In the genomic region with DNA sequence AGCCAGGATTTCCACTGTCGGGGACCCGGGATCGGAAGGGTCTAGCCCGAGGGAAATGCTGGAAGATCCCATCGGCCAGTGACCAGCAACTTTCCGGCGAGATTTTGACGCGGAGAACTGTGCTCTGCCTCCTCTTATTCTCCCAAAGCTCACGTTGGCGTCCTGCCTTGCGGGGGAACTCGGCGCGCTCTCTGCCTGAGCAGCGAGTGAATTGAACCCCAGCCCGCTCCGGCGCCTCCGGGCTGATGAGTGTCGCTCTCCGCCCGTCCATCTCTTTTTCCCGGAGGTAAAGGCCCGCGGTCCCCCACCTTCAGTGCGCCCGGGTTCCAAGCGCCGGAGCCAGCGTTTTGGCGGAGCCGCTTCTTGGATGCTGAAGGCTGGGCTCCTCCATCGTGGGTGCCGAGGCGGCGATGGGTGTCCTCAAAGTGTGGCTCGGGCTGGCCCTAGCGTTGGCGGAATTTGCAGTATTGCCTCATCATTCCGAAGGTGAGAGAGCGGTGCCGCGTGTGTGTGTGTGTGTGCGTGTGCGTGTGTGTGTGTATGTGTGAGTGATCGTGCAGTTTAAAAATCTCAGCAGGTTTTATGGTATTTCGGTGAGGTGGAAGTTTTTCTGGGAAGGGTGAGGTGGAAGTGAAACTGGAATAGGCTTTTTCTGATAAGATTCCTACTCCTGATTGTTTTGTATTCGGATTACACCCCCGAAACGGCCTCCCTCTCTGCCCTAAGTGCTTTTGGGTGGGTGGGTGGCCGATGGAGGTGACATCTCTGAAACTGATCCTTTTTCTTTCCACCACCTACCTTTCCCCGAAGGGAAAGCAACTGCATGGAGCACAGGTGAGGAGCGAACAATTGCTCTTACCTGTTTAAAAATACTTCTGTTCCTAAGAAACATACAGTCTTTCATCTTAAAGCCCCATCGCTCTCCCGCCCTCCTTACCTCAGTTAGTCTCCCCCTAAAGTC, we compare ENCODE assay signal across 1 cellular context.
TF ChIP-seq lines count a peak whose summit lies in the region.

No MANE protein-coding gene starts in this region.

TF ChIP-seq in HepG2, 621 proteins besides CTCF, POLR2A, EP300 and RAD21 (continued from another document and continues in another):
- TF ChIP-seq, protein P1, sequence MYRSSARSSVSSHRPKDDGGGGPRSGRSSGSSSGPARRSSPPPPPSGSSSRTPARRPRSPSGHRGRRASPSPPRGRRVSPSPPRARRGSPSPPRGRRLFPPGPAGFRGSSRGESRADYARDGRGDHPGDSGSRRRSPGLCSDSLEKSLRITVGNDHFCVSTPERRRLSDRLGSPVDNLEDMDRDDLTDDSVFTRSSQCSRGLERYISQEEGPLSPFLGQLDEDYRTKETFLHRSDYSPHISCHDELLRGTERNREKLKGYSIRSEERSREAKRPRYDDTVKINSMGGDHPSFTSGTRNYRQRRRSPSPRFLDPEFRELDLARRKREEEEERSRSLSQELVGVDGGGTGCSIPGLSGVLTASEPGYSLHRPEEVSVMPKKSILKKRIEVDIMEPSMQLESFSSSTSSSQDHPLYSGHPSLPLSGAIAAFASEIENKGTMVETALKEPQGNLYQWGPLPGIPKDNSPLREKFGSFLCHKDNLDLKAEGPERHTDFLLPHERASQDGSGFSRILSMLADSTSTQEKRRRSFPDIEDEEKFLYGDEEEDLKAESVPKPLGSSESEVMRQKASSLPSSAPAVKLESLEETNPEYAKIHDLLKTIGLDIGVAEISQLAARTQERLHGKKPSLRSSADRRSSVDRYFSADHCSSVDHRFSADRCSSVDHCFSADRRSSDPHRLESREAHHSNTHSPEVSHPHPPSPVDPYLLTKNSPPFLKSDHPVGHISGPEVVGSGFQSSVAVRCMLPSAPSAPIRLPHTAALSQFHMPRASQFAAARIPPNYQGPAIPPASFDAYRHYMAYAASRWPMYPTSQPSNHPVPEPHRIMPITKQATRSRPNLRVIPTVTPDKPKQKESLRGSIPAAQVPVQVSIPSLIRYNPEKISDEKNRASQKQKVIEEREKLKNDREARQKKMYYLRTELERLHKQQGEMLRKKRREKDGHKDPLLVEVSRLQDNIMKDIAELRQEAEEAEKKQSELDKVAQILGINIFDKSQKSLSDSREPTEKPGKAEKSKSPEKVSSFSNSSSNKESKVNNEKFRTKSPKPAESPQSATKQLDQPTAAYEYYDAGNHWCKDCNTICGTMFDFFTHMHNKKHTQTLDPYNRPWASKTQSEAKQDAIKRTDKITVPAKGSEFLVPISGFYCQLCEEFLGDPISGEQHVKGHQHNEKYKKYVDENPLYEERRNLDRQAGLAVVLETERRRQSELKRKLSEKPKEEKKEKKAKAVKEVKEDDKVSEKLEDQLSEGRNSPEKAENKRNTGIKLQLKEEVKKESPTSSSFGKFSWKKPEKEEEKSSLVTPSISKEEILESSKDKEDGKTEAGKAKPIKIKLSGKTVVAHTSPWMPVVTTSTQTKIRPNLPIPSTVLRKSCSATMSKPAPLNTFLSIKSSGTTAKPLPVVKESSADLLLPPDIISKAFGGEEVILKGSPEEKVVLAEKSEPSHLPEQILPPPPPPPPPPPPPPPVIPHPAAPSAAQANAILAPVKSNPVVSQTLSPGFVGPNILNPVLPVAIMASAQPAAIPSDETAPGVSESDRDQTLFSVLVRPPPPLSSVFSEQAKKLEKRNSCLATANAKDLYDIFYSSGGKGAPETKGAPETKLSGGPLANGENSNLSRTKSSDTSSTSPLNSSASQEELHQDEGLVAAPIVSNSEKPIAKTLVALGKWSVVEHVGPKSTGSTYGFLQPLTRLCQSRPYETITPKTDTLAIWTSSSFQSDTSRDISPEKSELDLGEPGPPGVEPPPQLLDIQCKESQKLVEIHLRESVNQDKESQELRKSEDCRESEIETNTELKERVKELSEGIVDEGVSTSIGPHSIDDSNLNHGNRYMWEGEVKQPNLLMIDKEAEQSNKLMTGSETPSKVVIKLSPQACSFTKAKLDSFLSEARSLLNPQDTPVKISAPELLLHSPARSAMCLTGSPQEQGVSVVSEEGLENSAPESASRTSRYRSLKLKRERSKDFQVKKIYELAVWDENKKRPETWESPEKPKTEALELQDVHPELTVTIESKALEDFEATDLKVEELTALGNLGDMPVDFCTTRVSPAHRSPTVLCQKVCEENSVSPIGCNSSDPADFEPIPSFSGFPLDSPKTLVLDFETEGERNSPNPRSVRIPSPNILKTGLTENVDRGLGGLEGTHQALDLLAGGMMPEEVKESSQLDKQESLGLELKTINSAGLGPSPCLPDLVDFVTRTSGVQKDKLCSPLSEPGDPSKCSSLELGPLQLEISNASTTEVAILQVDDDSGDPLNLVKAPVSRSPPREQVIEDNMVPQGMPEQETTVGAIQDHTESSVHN (CRISPR knock-in tag; IDR thresholded peaks at IDR 0.05): 0 out of 2 replicates have a peak, but pooled peaks have one; percentile 30
- TF ChIP-seq MXI1 (IDR thresholded peaks at IDR 0.05; ENCODE audit: borderline replicate concordance, low read depth, low read length) (peak; percentile 8; the same call in 2 of the 3 replicates), POLR2AphosphoS5 (IDR thresholded peaks at IDR 0.05; ENCODE audit: low read depth, low read length) (peak; percentile 34; the same call in 1 of the 2 replicates), EHMT2 (IDR thresholded peaks at IDR 0.05; ENCODE audit: borderline replicate concordance, low read depth, low read length) (0 out of 2 replicates have a peak, but pooled peaks have one; percentile 29), TGIF2 (CRISPR knock-in tag; IDR thresholded peaks at IDR 0.05) (no peak), FOXA1 (IDR thresholded peaks at IDR 0.05) (no peak), FOXA1 (CRISPR knock-in tag; IDR thresholded peaks at IDR 0.05) (no peak), HES4 (CRISPR knock-in tag; IDR thresholded peaks at IDR 0.05; ENCODE audit: borderline replicate concordance) (0 out of 2 replicates have a peak, but pooled peaks have one; percentile 3), ZNF292 (CRISPR knock-in tag; IDR thresholded peaks at IDR 0.05; ENCODE audit: borderline replicate concordance, low read depth) (peak; percentile 67; the same call in 1 of the 2 replicates), NFE2L1 (CRISPR knock-in tag; IDR thresholded peaks at IDR 0.05; ENCODE audit: borderline replicate concordance) (no peak), ZNF552 (CRISPR knock-in tag; IDR thresholded peaks at IDR 0.05; ENCODE audit: borderline replicate concordance) (0 out of 2 replicates have a peak, but pooled peaks have one; percentile 25), ZNF564 (CRISPR knock-in tag; IDR thresholded peaks at IDR 0.05) (0 out of 2 replicates have a peak, but pooled peaks have one; percentile 31), ZNF430 (CRISPR knock-in tag; IDR thresholded peaks at IDR 0.05) (peak; percentile 16; the same call in 1 of the 2 replicates), ZNF317 (CRISPR knock-in tag; IDR thresholded peaks at IDR 0.05) (0 out of 2 replicates have a peak, but pooled peaks have one; percentile 19), ZNF546 (CRISPR knock-in tag; conservative IDR thresholded peaks at IDR 0.05) (peak; percentile 66; the same call in 1 of the 2 replicates), NAIF1 (CRISPR knock-in tag; IDR thresholded peaks at IDR 0.05; ENCODE audit: borderline replicate concordance) (0 out of 2 replicates have a peak, but pooled peaks have one; percentile 30), FOXA3 (CRISPR knock-in tag; IDR thresholded peaks at IDR 0.05) (no peak), PHF8 (CRISPR knock-in tag; IDR thresholded peaks at IDR 0.05) (peak; percentile 8)
- TF ChIP-seq, protein P2, sequence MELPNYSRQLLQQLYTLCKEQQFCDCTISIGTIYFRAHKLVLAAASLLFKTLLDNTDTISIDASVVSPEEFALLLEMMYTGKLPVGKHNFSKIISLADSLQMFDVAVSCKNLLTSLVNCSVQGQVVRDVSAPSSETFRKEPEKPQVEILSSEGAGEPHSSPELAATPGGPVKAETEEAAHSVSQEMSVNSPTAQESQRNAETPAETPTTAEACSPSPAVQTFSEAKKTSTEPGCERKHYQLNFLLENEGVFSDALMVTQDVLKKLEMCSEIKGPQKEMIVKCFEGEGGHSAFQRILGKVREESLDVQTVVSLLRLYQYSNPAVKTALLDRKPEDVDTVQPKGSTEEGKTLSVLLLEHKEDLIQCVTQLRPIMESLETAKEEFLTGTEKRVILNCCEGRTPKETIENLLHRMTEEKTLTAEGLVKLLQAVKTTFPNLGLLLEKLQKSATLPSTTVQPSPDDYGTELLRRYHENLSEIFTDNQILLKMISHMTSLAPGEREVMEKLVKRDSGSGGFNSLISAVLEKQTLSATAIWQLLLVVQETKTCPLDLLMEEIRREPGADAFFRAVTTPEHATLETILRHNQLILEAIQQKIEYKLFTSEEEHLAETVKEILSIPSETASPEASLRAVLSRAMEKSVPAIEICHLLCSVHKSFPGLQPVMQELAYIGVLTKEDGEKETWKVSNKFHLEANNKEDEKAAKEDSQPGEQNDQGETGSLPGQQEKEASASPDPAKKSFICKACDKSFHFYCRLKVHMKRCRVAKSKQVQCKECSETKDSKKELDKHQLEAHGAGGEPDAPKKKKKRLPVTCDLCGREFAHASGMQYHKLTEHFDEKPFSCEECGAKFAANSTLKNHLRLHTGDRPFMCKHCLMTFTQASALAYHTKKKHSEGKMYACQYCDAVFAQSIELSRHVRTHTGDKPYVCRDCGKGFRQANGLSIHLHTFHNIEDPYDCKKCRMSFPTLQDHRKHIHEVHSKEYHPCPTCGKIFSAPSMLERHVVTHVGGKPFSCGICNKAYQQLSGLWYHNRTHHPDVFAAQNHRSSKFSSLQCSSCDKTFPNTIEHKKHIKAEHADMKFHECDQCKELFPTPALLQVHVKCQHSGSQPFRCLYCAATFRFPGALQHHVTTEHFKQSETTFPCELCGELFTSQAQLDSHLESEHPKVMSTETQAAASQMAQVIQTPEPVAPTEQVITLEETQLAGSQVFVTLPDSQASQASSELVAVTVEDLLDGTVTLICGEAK (IDR thresholded peaks at IDR 0.05): no peak
- TF ChIP-seq, protein P2 (CRISPR knock-in tag; IDR thresholded peaks at IDR 0.05): no peak
- TF ChIP-seq, protein P3, sequence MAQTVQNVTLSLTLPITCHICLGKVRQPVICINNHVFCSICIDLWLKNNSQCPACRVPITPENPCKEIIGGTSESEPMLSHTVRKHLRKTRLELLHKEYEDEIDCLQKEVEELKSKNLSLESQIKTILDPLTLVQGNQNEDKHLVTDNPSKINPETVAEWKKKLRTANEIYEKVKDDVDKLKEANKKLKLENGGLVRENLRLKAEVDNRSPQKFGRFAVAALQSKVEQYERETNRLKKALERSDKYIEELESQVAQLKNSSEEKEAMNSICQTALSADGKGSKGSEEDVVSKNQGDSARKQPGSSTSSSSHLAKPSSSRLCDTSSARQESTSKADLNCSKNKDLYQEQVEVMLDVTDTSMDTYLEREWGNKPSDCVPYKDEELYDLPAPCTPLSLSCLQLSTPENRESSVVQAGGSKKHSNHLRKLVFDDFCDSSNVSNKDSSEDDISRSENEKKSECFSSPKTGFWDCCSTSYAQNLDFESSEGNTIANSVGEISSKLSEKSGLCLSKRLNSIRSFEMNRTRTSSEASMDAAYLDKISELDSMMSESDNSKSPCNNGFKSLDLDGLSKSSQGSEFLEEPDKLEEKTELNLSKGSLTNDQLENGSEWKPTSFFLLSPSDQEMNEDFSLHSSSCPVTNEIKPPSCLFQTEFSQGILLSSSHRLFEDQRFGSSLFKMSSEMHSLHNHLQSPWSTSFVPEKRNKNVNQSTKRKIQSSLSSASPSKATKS (CRISPR knock-in tag; IDR thresholded peaks at IDR 0.05): no peak
- TF ChIP-seq, protein P4, sequence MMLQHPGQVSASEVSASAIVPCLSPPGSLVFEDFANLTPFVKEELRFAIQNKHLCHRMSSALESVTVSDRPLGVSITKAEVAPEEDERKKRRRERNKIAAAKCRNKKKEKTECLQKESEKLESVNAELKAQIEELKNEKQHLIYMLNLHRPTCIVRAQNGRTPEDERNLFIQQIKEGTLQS (CRISPR knock-in tag; IDR thresholded peaks at IDR 0.05): peak; percentile 78
- TF ChIP-seq, protein P5, sequence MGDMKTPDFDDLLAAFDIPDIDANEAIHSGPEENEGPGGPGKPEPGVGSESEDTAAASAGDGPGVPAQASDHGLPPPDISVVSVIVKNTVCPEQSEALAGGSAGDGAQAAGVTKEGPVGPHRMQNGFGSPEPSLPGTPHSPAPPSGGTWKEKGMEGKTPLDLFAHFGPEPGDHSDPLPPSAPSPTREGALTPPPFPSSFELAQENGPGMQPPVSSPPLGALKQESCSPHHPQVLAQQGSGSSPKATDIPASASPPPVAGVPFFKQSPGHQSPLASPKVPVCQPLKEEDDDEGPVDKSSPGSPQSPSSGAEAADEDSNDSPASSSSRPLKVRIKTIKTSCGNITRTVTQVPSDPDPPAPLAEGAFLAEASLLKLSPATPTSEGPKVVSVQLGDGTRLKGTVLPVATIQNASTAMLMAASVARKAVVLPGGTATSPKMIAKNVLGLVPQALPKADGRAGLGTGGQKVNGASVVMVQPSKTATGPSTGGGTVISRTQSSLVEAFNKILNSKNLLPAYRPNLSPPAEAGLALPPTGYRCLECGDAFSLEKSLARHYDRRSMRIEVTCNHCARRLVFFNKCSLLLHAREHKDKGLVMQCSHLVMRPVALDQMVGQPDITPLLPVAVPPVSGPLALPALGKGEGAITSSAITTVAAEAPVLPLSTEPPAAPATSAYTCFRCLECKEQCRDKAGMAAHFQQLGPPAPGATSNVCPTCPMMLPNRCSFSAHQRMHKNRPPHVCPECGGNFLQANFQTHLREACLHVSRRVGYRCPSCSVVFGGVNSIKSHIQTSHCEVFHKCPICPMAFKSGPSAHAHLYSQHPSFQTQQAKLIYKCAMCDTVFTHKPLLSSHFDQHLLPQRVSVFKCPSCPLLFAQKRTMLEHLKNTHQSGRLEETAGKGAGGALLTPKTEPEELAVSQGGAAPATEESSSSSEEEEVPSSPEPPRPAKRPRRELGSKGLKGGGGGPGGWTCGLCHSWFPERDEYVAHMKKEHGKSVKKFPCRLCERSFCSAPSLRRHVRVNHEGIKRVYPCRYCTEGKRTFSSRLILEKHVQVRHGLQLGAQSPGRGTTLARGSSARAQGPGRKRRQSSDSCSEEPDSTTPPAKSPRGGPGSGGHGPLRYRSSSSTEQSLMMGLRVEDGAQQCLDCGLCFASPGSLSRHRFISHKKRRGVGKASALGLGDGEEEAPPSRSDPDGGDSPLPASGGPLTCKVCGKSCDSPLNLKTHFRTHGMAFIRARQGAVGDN (CRISPR knock-in tag; IDR thresholded peaks at IDR 0.05): peak; percentile 42
